1 cellular context compared by ENCODE assay signal in genomic region chr14:103139371-103140016, GRCh38.
A peak's percentile ranks its signal among the peaks of the same experiment; 100 is the strongest.
TF ChIP-seq lines count a peak whose summit lies in the region.

No MANE protein-coding gene starts in this region.

TF ChIP-seq in endothelial cell of umbilical vein, 7 proteins besides CTCF, POLR2A, EP300 and RAD21:
- peak; percentile 12 for TF ChIP-seq EZH2 (IDR thresholded peaks at IDR 0.05; ENCODE audit: borderline replicate concordance, low read depth, low read length, severe bottlenecking)
- no peak for TF ChIP-seq MYC (IDR thresholded peaks at IDR 0.05; ENCODE audit: low read depth, low read length)
